ENCODE assay signal across 8 cellular contexts in the genomic region with DNA sequence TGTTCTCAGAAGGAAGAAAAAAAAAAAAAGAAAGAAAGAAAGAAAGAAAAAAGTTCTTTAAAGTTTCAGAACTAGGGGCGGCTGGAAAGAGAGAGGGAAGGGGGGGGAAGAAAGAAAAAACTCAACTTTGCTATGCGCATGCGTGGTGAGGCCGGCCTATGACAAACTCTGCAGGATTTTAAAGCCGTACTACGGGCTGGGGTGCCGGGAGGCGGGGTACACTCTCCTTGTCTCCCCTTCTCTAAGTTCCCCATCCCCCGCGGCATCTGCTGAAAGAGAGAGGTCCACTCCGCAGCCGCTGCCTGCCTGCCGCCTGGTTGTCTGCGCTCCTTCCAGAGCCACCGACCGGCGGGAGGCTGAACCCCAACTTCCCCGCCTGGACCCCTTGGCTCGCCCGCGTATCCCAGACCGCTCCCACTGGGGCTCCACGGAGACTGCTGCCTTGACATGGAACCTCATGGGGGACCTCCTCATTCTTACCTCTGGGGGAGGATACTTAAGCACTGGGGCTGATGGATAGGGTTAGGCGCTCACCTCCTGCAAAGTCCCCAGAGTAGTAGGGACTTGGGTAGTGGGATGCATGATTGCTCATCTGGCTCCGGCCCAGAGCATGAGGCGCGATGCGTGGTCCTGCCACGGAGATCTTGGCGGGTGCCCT. TPM values are rescaled to one million over a fixed set of nuclear protein-coding genes. Genes with fewer than 3 reads are reported as not detected.
DNase-seq lines count a peak whose midpoint lies in the region; ATAC-seq and TF ChIP-seq lines count a peak whose summit lies in the region.

No MANE protein-coding gene starts in this region.

- no peaks in the 10 kb centered on the region for H3K9me3 Mint-ChIP-seq in CD8-positive, alpha-beta T cell
- no peaks in the 10 kb centered on the region for H3K9me3 Mint-ChIP-seq in activated T-cell treated with anti-CD3 and anti-CD28 coated beads, Interleukin-2, amount 50 U/mL, for 72 hours

- CTCF ChIA-PET in CD8-positive, alpha-beta T cell (lab: Charles Lee), result no interaction called here

- H3K4me1 ChIP-seq in CD8-positive, alpha-beta T cell (ENCODE audit: insufficient read depth, low read length), result no peaks in the 10 kb centered on the region
- H3K4me1 ChIP-seq in osteoblast (ENCODE audit: insufficient read depth, low read length), result peaks cover 36% of the 10 kb centered on the region

- H3K4me3 ChIP-seq in CD8-positive, alpha-beta T cell (ENCODE audit: low read depth, low read length), result no peak overlapping the region
- peak overlapping the region; percentile 97 for H3K4me3 ChIP-seq in osteoblast (ENCODE audit: insufficient read depth, low read length)

- peaks cover 56% of the 10 kb centered on the region for H3K27me3 Mint-ChIP-seq in CD8-positive, alpha-beta T cell (ENCODE audit: low read depth)
- H3K27me3 Mint-ChIP-seq in activated T-cell treated with anti-CD3 and anti-CD28 coated beads, Interleukin-2, amount 50 U/mL, for 72 hours (ENCODE audit: low read depth), result peaks cover 81% of the 10 kb centered on the region

- intact Hi-C loops in CD8-positive, alpha-beta T cell (cut with DNase I, micrococcal nuclease), result no loop called here

- no peak for ATAC-seq in CD8-positive, alpha-beta T cell
- ATAC-seq in activated T-cell treated with anti-CD3 and anti-CD28 coated beads, Interleukin-2, amount 50 U/mL, for 72 hours (replicated peaks in 1 of 2), result peak; percentile 23 to 45
- ATAC-seq in GM19397 (IDR thresholded peaks at IDR 0.05; ENCODE audit: unreplicated experiment) (no peak), GM21529 (IDR thresholded peaks at IDR 0.05; ENCODE audit: unreplicated experiment) (no peak)

- peaks cover 18% of the 10 kb centered on the region for H3K4me1 Mint-ChIP-seq in CD8-positive, alpha-beta T cell (ENCODE audit: low read depth)
- peaks cover 17% of the 10 kb centered on the region for H3K4me1 Mint-ChIP-seq in activated T-cell treated with anti-CD3 and anti-CD28 coated beads, Interleukin-2, amount 50 U/mL, for 72 hours (ENCODE audit: low read depth)

- H3K36me3 ChIP-seq in CD8-positive, alpha-beta T cell (ENCODE audit: insufficient read depth, low read length), result no peaks in the 10 kb centered on the region
- peaks cover 7% of the 10 kb centered on the region for H3K36me3 ChIP-seq in osteoblast (ENCODE audit: insufficient read depth, low read length)

- peak overlapping the region; percentile 64 for H3K4me3 Mint-ChIP-seq in CD8-positive, alpha-beta T cell
- H3K4me3 Mint-ChIP-seq in activated T-cell treated with anti-CD3 and anti-CD28 coated beads, Interleukin-2, amount 50 U/mL, for 72 hours, result peak overlapping the region; percentile 70 to 74

- no peaks in the 10 kb centered on the region for H3K36me3 Mint-ChIP-seq in CD8-positive, alpha-beta T cell
- H3K36me3 Mint-ChIP-seq in activated T-cell treated with anti-CD3 and anti-CD28 coated beads, Interleukin-2, amount 50 U/mL, for 72 hours (ENCODE audit: insufficient read depth in 2 of 2), result no peaks in the 10 kb centered on the region

- peaks cover 7% of the 10 kb centered on the region for H3K27me3 ChIP-seq in CD8-positive, alpha-beta T cell (ENCODE audit: insufficient read depth, low read length)
- H3K27me3 ChIP-seq in osteoblast (ENCODE audit: insufficient read depth, low read length), result no peaks in the 10 kb centered on the region

- POLR2A ChIA-PET in CD8-positive, alpha-beta T cell (lab: Charles Lee), result no interaction called here

- peaks cover 47% of the 10 kb centered on the region for H3K79me2 ChIP-seq in osteoblast (ENCODE audit: insufficient read depth, low read length)

- TF ChIP-seq CTCF in CD8-positive, alpha-beta T cell (IDR thresholded peaks at IDR 0.05), result no peak
- no peak for TF ChIP-seq CTCF in osteoblast (IDR thresholded peaks at IDR 0.05; ENCODE audit: extremely low read depth, low read depth, low read length)

- no peaks in the 10 kb centered on the region for H4K20me1 ChIP-seq in osteoblast (ENCODE audit: insufficient read depth, low read length)

- no peak for DNase-seq in CD8-positive, alpha-beta T cell
- peak; percentile 77 for DNase-seq in HCEC 1CT
- DNase-seq in activated T-cell treated with anti-CD3 and anti-CD28 coated beads, Interleukin-2, amount 50 U/mL, for 72 hours, result peak in 1 of 2 donors; percentile 50
- DNase-seq in globus pallidus (ENCODE audit: low spot score), result peak; percentile 69
- DNase-seq in osteoblast (ENCODE audit: insufficient read length, low spot score, missing footprints), result peak; percentile 97
- no peak for DNase-seq in GF-D8 (lab: John Stamatoyannopoulos, UW)

- no peaks in the 10 kb centered on the region for H3K9me3 ChIP-seq in CD8-positive, alpha-beta T cell (ENCODE audit: low read length)
- no peaks in the 10 kb centered on the region for H3K9me3 ChIP-seq in osteoblast (ENCODE audit: low read depth, low read length)

- peak overlapping the region; percentile 79 for H2AFZ ChIP-seq in osteoblast (ENCODE audit: low read length)

- H3K4me2 ChIP-seq in osteoblast (ENCODE audit: insufficient read depth, low read length), result peak overlapping the region; percentile 97

- H3K27ac Mint-ChIP-seq in CD8-positive, alpha-beta T cell, result no peak overlapping the region
- no peak overlapping the region for H3K27ac Mint-ChIP-seq in activated T-cell treated with anti-CD3 and anti-CD28 coated beads, Interleukin-2, amount 50 U/mL, for 72 hours

- no peak overlapping the region for H3K27ac ChIP-seq in CD8-positive, alpha-beta T cell (ENCODE audit: low read depth, low read length)
- peak overlapping the region; percentile 98 for H3K27ac ChIP-seq in osteoblast (ENCODE audit: low read depth, low read length)

RNA-seq across cellular contexts. Expression of gene WNT5A, which starts 1.4 kb away (rescaled TPM):
- total RNA-seq in CD8-positive, alpha-beta T cell, result under 1 TPM in 1 of 2 experiments, not detected in 1; 0.36 TPM
- total RNA-seq in activated T-cell treated with anti-CD3 and anti-CD28 coated beads, Interleukin-2, amount 50 U/mL, for 72 hours, result 1 to 10 TPM in 1 of 2 donors, under 1 TPM in 1; 0.51 to 1.8 TPM
- 116 and 145 TPM in 2 replicates for total RNA-seq in osteoblast

Comparison
In these comparisons a context has a peak if more than half of its experiments do, and no peak if none do; other contexts are left out.
1. ATAC-seq: peak in activated T-cell treated with anti-CD3 and anti-CD28 coated beads, Interleukin-2, amount 50 U/mL, for 72 hours (2 of 2); none in CD8-positive, alpha-beta T cell (single experiment), GM19397 (single experiment) and GM21529 (single experiment).
2. DNase-seq: peak in HCEC 1CT (single experiment), globus pallidus (single experiment) and osteoblast (single experiment); none in CD8-positive, alpha-beta T cell (0 of 7) and GF-D8 (single experiment).
3. RNA of gene WNT5A, which starts 1.4 kb away (total RNA-seq): 116 to 145 TPM in osteoblast; 0.51 to 1.8 TPM in activated T-cell treated with anti-CD3 and anti-CD28 coated beads, Interleukin-2, amount 50 U/mL, for 72 hours and 0.36 TPM in CD8-positive, alpha-beta T cell; every median in the first group is over 10 times any median in the second.